38 cellular contexts compared by ENCODE assay signal in genomic region chr14:58848365-58848764, GRCh38.
"Had no signal": no experiment of that assay in that cellular context is flagged by ENCODE, and none has a peak within 500 bp of the region (broad histone marks: within the 10 kb centered on the region; RNA-seq: fewer than 3 reads in every experiment).

No MANE protein-coding gene starts in this region.

- H3K4me3 Mint-ChIP-seq: activated naive CD4-positive, alpha-beta T cell treated with anti-CD3 and anti-CD28 coated beads for 36 hours; activated naive CD4-positive, alpha-beta T cell treated with anti-CD3 and anti-CD28 coated beads, Interleukin-2, amount 10 ng/mL, durations not matched to agents 7 days and 5 days; activated naive CD4-positive, alpha-beta T cell treated with anti-CD3 and anti-CD28 coated beads, Interleukin-2, amount 50 U/mL, for 24 hours; activated naive CD8-positive, alpha-beta T cell; activated naive CD8-positive, alpha-beta T cell treated with anti-CD3 and anti-CD28 coated beads for 36 hours; activated naive CD8-positive, alpha-beta T cell treated with anti-CD3 and anti-CD28 coated beads, Interleukin-2, amount 10 ng/mL, durations not matched to agents 7 days and 5 days; activated naive CD8-positive, alpha-beta T cell treated with anti-CD3 and anti-CD28 coated beads, Interleukin-2, amount 50 U/mL, for 24 hours; activated T-cell treated with anti-CD3 and anti-CD28 coated beads, Interleukin-2, amount 50 U/mL, for 4 hours; activated T-cell treated with anti-CD3 and anti-CD28 coated beads, Interleukin-2, amount 50 U/mL, for 72 hours; activated T-helper 1 cell treated with anti-CD3 and anti-CD28 coated beads, Interleukin-12 subunit alpha, Interleukin-12 subunit beta, Interleukin-2, Interleukin-4 antibody, amounts not matched to agents 30 ng/mL and 10 ng/mL and 1 ng/mL, durations not matched to agents 14 hours and 24 hours and 36 hours; activated T-helper 17 cell treated with anti-CD3 and anti-CD28 coated beads, Interleukin-2, amount 50 U/mL, for 72 hours; brain; central memory CD8-positive, alpha-beta T cell had no signal

- ATAC-seq: activated naive CD4-positive, alpha-beta T cell treated with anti-CD3 and anti-CD28 coated beads, Interleukin-2, amount 50 U/mL, for 72 hours; activated naive CD8-positive, alpha-beta T cell treated with anti-CD3 and anti-CD28 coated beads, Interleukin-2, amount 50 U/mL, for 24 hours; activated T-cell treated with anti-CD3 and anti-CD28 coated beads, Interleukin-2, amount 50 U/mL, for 4 hours; activated T-cell treated with anti-CD3 and anti-CD28 coated beads, Interleukin-2, amount 50 U/mL, for 72 hours; activated T-helper 17 cell treated with anti-CD3 and anti-CD28 coated beads, Interleukin-2, amount 50 U/mL, for 72 hours; body of pancreas had no signal

- FAIRE-seq: astrocyte, bronchial epithelial cell had no signal

- H3K27me3 Mint-ChIP-seq: activated naive CD8-positive, alpha-beta T cell treated with anti-CD3 and anti-CD28 coated beads for 36 hours; activated T-helper 17 cell treated with anti-CD3 and anti-CD28 coated beads, Interleukin-2, amount 50 U/mL, for 72 hours; central memory CD8-positive, alpha-beta T cell had no signal

- DNase-seq: activated effector memory CD4-positive, alpha-beta T cell treated with anti-CD3 and anti-CD28 coated beads, Interleukin-2, amount 50 U/mL, for 16 hours; activated effector memory CD4-positive, alpha-beta T cell treated with Interleukin-2 at 50 U/mL for 16 hours; activated gamma-delta T cell; activated gamma-delta T cell treated with Interleukin-2 at 50 U/mL for 16 hours; activated naive CD4-positive, alpha-beta T cell; activated naive CD4-positive, alpha-beta T cell treated with anti-CD3 and anti-CD28 coated beads for 36 hours; activated naive CD4-positive, alpha-beta T cell treated with anti-CD3 and anti-CD28 coated beads, Interleukin-2, amount 10 ng/mL, durations not matched to agents 7 days and 5 days; activated naive CD4-positive, alpha-beta T cell treated with anti-CD3 and anti-CD28 coated beads, Interleukin-2, amount 50 U/mL, for 16 hours; activated naive CD4-positive, alpha-beta T cell treated with Interleukin-2 at 50 U/mL for 16 hours; activated naive CD8-positive, alpha-beta T cell treated with anti-CD3 and anti-CD28 coated beads for 36 hours; activated naive CD8-positive, alpha-beta T cell treated with anti-CD3 and anti-CD28 coated beads, Interleukin-2, amount 10 ng/mL, durations not matched to agents 7 days and 5 days; activated naive CD8-positive, alpha-beta T cell treated with anti-CD3 and anti-CD28 coated beads, Interleukin-2, amount 50 U/mL, for 24 hours; activated T-cell treated with anti-CD3 and anti-CD28 coated beads, Interleukin-2, amount 50 U/mL, for 4 hours; activated T-cell treated with anti-CD3 and anti-CD28 coated beads, Interleukin-2, amount 50 U/mL, for 48 hours; activated T-cell treated with anti-CD3 and anti-CD28 coated beads, Interleukin-2, amount 50 U/mL, for 72 hours; adrenal gland; amniotic stem cell; amygdala; anterior cingulate cortex; aorta; body of pancreas; brain microvascular endothelial cell; caudate nucleus; central memory CD4-positive, alpha-beta T cell; cerebellar nuclear complex had no signal

- H3K36me3 Mint-ChIP-seq: activated naive CD4-positive, alpha-beta T cell treated with anti-CD3 and anti-CD28 coated beads, Interleukin-2, amount 10 ng/mL, durations not matched to agents 7 days and 5 days; activated naive CD4-positive, alpha-beta T cell treated with anti-CD3 and anti-CD28 coated beads, Interleukin-2, amount 50 U/mL, for 24 hours; activated naive CD4-positive, alpha-beta T cell treated with anti-CD3 and anti-CD28 coated beads, Interleukin-2, amount 50 U/mL, for 72 hours; activated naive CD8-positive, alpha-beta T cell; activated naive CD8-positive, alpha-beta T cell treated with anti-CD3 and anti-CD28 coated beads for 36 hours; activated naive CD8-positive, alpha-beta T cell treated with anti-CD3 and anti-CD28 coated beads, Interleukin-2, amount 10 ng/mL, durations not matched to agents 7 days and 5 days; brain had no signal

- H3K9me3 Mint-ChIP-seq: activated naive CD4-positive, alpha-beta T cell treated with anti-CD3 and anti-CD28 coated beads for 36 hours; activated naive CD4-positive, alpha-beta T cell treated with anti-CD3 and anti-CD28 coated beads, Interleukin-2, amount 10 ng/mL, durations not matched to agents 7 days and 5 days; activated naive CD4-positive, alpha-beta T cell treated with anti-CD3 and anti-CD28 coated beads, Interleukin-2, amount 50 U/mL, for 24 hours; activated naive CD8-positive, alpha-beta T cell treated with anti-CD3 and anti-CD28 coated beads for 36 hours; activated naive CD8-positive, alpha-beta T cell treated with anti-CD3 and anti-CD28 coated beads, Interleukin-2, amount 10 ng/mL, durations not matched to agents 7 days and 5 days; activated naive CD8-positive, alpha-beta T cell treated with anti-CD3 and anti-CD28 coated beads, Interleukin-2, amount 50 U/mL, for 24 hours; activated T-cell treated with anti-CD3 and anti-CD28 coated beads, Interleukin-2, amount 50 U/mL, for 4 hours; activated T-cell treated with anti-CD3 and anti-CD28 coated beads, Interleukin-2, amount 50 U/mL, for 72 hours; activated T-helper 1 cell treated with anti-CD3 and anti-CD28 coated beads, Interleukin-12 subunit alpha, Interleukin-12 subunit beta, Interleukin-2, Interleukin-4 antibody, amounts not matched to agents 30 ng/mL and 10 ng/mL and 1 ng/mL, durations not matched to agents 14 hours and 24 hours and 36 hours; activated T-helper 17 cell treated with anti-CD3 and anti-CD28 coated beads, Interleukin-2, amount 50 U/mL, for 72 hours; activated T-helper 2 cell treated with anti-CD3 and anti-CD28 coated beads, Interferon-gamma antibody, Interleukin-2, Interleukin-4, amounts not matched to agents 10 μg/mL and 5 μg/mL and 100 μg/mL, durations not matched to agents 14 hours and 24 hours and 36 hours; central memory CD8-positive, alpha-beta T cell had no signal

- H3K27ac ChIP-seq: adrenal gland, ascending aorta, body of pancreas, brain microvascular endothelial cell, breast epithelium, cardiac muscle cell had no signal

- H3K36me3 ChIP-seq: adrenal gland, ascending aorta, brain microvascular endothelial cell, breast epithelium, cardiac muscle cell had no signal

- H3K4me1 Mint-ChIP-seq: activated naive CD4-positive, alpha-beta T cell treated with anti-CD3 and anti-CD28 coated beads, Interleukin-2, amount 10 ng/mL, durations not matched to agents 7 days and 5 days; activated naive CD4-positive, alpha-beta T cell treated with anti-CD3 and anti-CD28 coated beads, Interleukin-2, amount 50 U/mL, for 24 hours; activated naive CD8-positive, alpha-beta T cell treated with anti-CD3 and anti-CD28 coated beads for 36 hours; activated naive CD8-positive, alpha-beta T cell treated with anti-CD3 and anti-CD28 coated beads, Interleukin-2, amount 10 ng/mL, durations not matched to agents 7 days and 5 days; activated naive CD8-positive, alpha-beta T cell treated with anti-CD3 and anti-CD28 coated beads, Interleukin-2, amount 50 U/mL, for 24 hours; activated T-helper 17 cell treated with anti-CD3 and anti-CD28 coated beads, Interleukin-2, amount 50 U/mL, for 72 hours; central memory CD8-positive, alpha-beta T cell had no signal

- H3K4me3 ChIP-seq: adrenal gland, ascending aorta, body of pancreas, breast epithelium, cardiac muscle cell had no signal

- H3K9me3 ChIP-seq: adrenal gland, ascending aorta, body of pancreas, breast epithelium had no signal

- H3K27ac Mint-ChIP-seq: activated naive CD4-positive, alpha-beta T cell treated with anti-CD3 and anti-CD28 coated beads for 36 hours; activated naive CD4-positive, alpha-beta T cell treated with anti-CD3 and anti-CD28 coated beads, Interleukin-2, amount 10 ng/mL, durations not matched to agents 7 days and 5 days; activated naive CD4-positive, alpha-beta T cell treated with anti-CD3 and anti-CD28 coated beads, Interleukin-2, amount 50 U/mL, for 24 hours; activated naive CD4-positive, alpha-beta T cell treated with anti-CD3 and anti-CD28 coated beads, Interleukin-2, amount 50 U/mL, for 72 hours; activated naive CD8-positive, alpha-beta T cell; activated naive CD8-positive, alpha-beta T cell treated with anti-CD3 and anti-CD28 coated beads for 36 hours; activated naive CD8-positive, alpha-beta T cell treated with anti-CD3 and anti-CD28 coated beads, Interleukin-2, amount 10 ng/mL, durations not matched to agents 7 days and 5 days; activated naive CD8-positive, alpha-beta T cell treated with anti-CD3 and anti-CD28 coated beads, Interleukin-2, amount 50 U/mL, for 24 hours; activated T-cell treated with anti-CD3 and anti-CD28 coated beads, Interleukin-2, amount 50 U/mL, for 72 hours; activated T-helper 1 cell treated with anti-CD3 and anti-CD28 coated beads, Interleukin-12 subunit alpha, Interleukin-12 subunit beta, Interleukin-2, Interleukin-4 antibody, amounts not matched to agents 30 ng/mL and 10 ng/mL and 1 ng/mL, durations not matched to agents 14 hours and 24 hours and 36 hours; activated T-helper 17 cell treated with anti-CD3 and anti-CD28 coated beads, Interleukin-2, amount 50 U/mL, for 72 hours; activated T-helper 2 cell treated with anti-CD3 and anti-CD28 coated beads, Interferon-gamma antibody, Interleukin-2, Interleukin-4, amounts not matched to agents 10 μg/mL and 5 μg/mL and 100 μg/mL, durations not matched to agents 14 hours and 24 hours and 36 hours; brain had no signal

- H3K4me1 ChIP-seq: adrenal gland, ascending aorta, body of pancreas, breast epithelium had no signal
